ENCODE assay signal across 1 cellular context in the genomic region with DNA sequence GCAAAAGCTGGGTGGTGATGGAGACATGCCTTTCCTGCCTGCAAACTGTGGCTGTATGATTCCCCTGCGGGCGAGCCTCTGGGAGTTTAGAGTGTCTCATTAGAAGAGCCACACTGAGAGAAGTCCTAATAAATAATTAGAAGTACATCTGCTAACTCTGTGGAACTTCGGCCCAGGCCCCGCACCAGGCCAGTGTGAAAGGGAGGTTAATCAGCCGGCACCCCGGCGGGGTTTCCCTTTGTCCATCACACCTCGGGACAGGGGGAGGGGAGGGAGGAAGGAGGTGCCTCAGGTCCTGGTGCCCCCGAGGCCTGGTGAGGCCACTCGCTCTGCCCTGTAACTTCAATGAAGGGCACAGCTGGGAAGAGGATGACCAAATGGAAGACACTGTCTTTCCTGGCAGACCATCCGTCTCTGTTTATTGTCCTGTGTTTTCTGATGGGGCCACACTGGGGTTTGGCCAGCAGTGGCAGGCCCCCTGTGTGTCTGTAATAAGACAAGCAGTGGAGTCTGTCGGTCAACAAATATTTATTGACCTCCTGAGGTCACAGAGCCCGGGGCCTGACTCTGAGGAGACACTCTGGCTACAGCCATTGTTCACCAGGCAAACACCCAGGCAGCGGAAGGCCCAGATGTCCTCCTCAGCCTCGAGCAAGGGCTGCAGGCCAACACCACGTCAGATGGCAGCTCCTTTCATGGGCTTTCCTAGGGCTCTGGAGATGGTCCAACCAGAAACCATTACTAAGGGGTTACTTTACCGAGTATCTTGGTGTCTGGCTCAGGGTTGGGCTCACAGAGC.
A peak's percentile ranks its signal among the peaks of the same experiment; 100 is the strongest.
TF ChIP-seq lines count a peak whose summit lies in the region.

No MANE protein-coding gene starts in this region.

TF ChIP-seq in HepG2, 621 proteins besides CTCF, POLR2A, EP300 and RAD21 (continued from another document and continues in another):
- TF ChIP-seq, protein P1, sequence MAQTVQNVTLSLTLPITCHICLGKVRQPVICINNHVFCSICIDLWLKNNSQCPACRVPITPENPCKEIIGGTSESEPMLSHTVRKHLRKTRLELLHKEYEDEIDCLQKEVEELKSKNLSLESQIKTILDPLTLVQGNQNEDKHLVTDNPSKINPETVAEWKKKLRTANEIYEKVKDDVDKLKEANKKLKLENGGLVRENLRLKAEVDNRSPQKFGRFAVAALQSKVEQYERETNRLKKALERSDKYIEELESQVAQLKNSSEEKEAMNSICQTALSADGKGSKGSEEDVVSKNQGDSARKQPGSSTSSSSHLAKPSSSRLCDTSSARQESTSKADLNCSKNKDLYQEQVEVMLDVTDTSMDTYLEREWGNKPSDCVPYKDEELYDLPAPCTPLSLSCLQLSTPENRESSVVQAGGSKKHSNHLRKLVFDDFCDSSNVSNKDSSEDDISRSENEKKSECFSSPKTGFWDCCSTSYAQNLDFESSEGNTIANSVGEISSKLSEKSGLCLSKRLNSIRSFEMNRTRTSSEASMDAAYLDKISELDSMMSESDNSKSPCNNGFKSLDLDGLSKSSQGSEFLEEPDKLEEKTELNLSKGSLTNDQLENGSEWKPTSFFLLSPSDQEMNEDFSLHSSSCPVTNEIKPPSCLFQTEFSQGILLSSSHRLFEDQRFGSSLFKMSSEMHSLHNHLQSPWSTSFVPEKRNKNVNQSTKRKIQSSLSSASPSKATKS (CRISPR knock-in tag; IDR thresholded peaks at IDR 0.05), result no peak
- TF ChIP-seq, protein P2, sequence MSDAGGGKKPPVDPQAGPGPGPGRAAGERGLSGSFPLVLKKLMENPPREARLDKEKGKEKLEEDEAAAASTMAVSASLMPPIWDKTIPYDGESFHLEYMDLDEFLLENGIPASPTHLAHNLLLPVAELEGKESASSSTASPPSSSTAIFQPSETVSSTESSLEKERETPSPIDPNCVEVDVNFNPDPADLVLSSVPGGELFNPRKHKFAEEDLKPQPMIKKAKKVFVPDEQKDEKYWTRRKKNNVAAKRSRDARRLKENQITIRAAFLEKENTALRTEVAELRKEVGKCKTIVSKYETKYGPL (CRISPR knock-in tag; IDR thresholded peaks at IDR 0.05), result no peak
- TF ChIP-seq, protein P3, sequence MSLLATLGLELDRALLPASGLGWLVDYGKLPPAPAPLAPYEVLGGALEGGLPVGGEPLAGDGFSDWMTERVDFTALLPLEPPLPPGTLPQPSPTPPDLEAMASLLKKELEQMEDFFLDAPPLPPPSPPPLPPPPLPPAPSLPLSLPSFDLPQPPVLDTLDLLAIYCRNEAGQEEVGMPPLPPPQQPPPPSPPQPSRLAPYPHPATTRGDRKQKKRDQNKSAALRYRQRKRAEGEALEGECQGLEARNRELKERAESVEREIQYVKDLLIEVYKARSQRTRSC (CRISPR knock-in tag; IDR thresholded peaks at IDR 0.05; ENCODE audit: low read depth), result no peak
- TF ChIP-seq, protein P4, sequence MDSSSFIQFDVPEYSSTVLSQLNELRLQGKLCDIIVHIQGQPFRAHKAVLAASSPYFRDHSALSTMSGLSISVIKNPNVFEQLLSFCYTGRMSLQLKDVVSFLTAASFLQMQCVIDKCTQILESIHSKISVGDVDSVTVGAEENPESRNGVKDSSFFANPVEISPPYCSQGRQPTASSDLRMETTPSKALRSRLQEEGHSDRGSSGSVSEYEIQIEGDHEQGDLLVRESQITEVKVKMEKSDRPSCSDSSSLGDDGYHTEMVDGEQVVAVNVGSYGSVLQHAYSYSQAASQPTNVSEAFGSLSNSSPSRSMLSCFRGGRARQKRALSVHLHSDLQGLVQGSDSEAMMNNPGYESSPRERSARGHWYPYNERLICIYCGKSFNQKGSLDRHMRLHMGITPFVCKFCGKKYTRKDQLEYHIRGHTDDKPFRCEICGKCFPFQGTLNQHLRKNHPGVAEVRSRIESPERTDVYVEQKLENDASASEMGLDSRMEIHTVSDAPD (CRISPR knock-in tag; IDR thresholded peaks at IDR 0.05), result no peak; the same call in 1 of the 2 replicates
- TF ChIP-seq, protein P5, sequence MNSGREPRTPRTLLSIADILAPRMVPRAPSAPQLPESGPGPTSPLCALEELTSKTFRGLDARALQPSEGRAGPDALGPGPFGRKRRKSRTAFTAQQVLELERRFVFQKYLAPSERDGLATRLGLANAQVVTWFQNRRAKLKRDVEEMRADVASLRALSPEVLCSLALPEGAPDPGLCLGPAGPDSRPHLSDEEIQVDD (CRISPR knock-in tag; IDR thresholded peaks at IDR 0.05; ENCODE audit: borderline replicate concordance), result no peak
- no peak for TF ChIP-seq TSC22D2 (CRISPR knock-in tag; IDR thresholded peaks at IDR 0.05; ENCODE audit: borderline replicate concordance)
- no peak for TF ChIP-seq KLF12 (CRISPR knock-in tag; IDR thresholded peaks at IDR 0.05; ENCODE audit: borderline replicate concordance)
- TF ChIP-seq JARID2 (CRISPR knock-in tag; IDR thresholded peaks at IDR 0.05; ENCODE audit: insufficient replicate concordance), result no peak
- no peak for TF ChIP-seq KAT2B (IDR thresholded peaks at IDR 0.05; ENCODE audit: borderline replicate concordance, low read depth, low read length)
- TF ChIP-seq ZMYM4 (CRISPR knock-in tag; IDR thresholded peaks at IDR 0.05), result peak; percentile 49; the same call in 1 of the 2 replicates
- no peak for TF ChIP-seq EED (CRISPR knock-in tag; IDR thresholded peaks at IDR 0.05)
- TF ChIP-seq ZNF33B (CRISPR knock-in tag; IDR thresholded peaks at IDR 0.05), result no peak
- TF ChIP-seq ZNF563 (CRISPR knock-in tag; IDR thresholded peaks at IDR 0.05), result 0 out of 2 replicates have a peak, but pooled peaks have one; percentile 24
- no peak for TF ChIP-seq ZNF329 (CRISPR knock-in tag; IDR thresholded peaks at IDR 0.05; ENCODE audit: low read depth)
- no peak for TF ChIP-seq CREB1 (IDR thresholded peaks at IDR 0.05)
- TF ChIP-seq CREB1 (CRISPR knock-in tag; IDR thresholded peaks at IDR 0.05), result peak; percentile 35; the same call in 1 of the 2 replicates
- no peak for TF ChIP-seq DPF2 (CRISPR knock-in tag; IDR thresholded peaks at IDR 0.05; ENCODE audit: borderline replicate concordance, low read depth)
- no peak for TF ChIP-seq ATF1 (CRISPR knock-in tag; IDR thresholded peaks at IDR 0.05)
- TF ChIP-seq, protein P6, sequence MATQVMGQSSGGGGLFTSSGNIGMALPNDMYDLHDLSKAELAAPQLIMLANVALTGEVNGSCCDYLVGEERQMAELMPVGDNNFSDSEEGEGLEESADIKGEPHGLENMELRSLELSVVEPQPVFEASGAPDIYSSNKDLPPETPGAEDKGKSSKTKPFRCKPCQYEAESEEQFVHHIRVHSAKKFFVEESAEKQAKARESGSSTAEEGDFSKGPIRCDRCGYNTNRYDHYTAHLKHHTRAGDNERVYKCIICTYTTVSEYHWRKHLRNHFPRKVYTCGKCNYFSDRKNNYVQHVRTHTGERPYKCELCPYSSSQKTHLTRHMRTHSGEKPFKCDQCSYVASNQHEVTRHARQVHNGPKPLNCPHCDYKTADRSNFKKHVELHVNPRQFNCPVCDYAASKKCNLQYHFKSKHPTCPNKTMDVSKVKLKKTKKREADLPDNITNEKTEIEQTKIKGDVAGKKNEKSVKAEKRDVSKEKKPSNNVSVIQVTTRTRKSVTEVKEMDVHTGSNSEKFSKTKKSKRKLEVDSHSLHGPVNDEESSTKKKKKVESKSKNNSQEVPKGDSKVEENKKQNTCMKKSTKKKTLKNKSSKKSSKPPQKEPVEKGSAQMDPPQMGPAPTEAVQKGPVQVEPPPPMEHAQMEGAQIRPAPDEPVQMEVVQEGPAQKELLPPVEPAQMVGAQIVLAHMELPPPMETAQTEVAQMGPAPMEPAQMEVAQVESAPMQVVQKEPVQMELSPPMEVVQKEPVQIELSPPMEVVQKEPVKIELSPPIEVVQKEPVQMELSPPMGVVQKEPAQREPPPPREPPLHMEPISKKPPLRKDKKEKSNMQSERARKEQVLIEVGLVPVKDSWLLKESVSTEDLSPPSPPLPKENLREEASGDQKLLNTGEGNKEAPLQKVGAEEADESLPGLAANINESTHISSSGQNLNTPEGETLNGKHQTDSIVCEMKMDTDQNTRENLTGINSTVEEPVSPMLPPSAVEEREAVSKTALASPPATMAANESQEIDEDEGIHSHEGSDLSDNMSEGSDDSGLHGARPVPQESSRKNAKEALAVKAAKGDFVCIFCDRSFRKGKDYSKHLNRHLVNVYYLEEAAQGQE (IDR thresholded peaks at IDR 0.05; ENCODE audit: borderline replicate concordance in 1 of 2, low read depth in 1 of 2, low read length in 2 of 2), result no peak
- TF ChIP-seq, protein P7, sequence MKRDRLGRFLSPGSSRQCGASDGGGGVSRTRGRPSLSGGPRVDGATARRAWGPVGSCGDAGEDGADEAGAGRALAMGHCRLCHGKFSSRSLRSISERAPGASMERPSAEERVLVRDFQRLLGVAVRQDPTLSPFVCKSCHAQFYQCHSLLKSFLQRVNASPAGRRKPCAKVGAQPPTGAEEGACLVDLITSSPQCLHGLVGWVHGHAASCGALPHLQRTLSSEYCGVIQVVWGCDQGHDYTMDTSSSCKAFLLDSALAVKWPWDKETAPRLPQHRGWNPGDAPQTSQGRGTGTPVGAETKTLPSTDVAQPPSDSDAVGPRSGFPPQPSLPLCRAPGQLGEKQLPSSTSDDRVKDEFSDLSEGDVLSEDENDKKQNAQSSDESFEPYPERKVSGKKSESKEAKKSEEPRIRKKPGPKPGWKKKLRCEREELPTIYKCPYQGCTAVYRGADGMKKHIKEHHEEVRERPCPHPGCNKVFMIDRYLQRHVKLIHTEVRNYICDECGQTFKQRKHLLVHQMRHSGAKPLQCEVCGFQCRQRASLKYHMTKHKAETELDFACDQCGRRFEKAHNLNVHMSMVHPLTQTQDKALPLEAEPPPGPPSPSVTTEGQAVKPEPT (CRISPR knock-in tag; IDR thresholded peaks at IDR 0.05; ENCODE audit: low read depth), result no peak
- peak; percentile 94 for TF ChIP-seq GATAD2A (CRISPR knock-in tag; IDR thresholded peaks at IDR 0.05)
- peak; percentile 58 for TF ChIP-seq ZNF768 (CRISPR knock-in tag; IDR thresholded peaks at IDR 0.05)
- TF ChIP-seq ZFY (CRISPR knock-in tag; IDR thresholded peaks at IDR 0.05), result peak; percentile 88
- TF ChIP-seq BRD4 (CRISPR knock-in tag; IDR thresholded peaks at IDR 0.05), result peak; percentile 56; the same call in 1 of the 2 replicates
- no peak for TF ChIP-seq ZNF225 (CRISPR knock-in tag; IDR thresholded peaks at IDR 0.05)
- TF ChIP-seq ZFP62 (CRISPR knock-in tag; IDR thresholded peaks at IDR 0.05), result no peak
- no peak for TF ChIP-seq MTA3 (CRISPR knock-in tag; IDR thresholded peaks at IDR 0.05)
- peak; percentile 82 for TF ChIP-seq NR2C2 (CRISPR knock-in tag; IDR thresholded peaks at IDR 0.05; ENCODE audit: borderline replicate concordance)
- no peak for TF ChIP-seq CBX1 (IDR thresholded peaks at IDR 0.05; ENCODE audit: low read depth)
- no peak for TF ChIP-seq PAX8 (CRISPR knock-in tag; IDR thresholded peaks at IDR 0.05; ENCODE audit: borderline replicate concordance)
- TF ChIP-seq ZBTB20 (CRISPR knock-in tag; IDR thresholded peaks at IDR 0.05; ENCODE audit: borderline replicate concordance, low read depth), result no peak
- no peak for TF ChIP-seq RBM22 (optimal IDR thresholded peaks at IDR 0.05; ENCODE audit: low read length)
- TF ChIP-seq ELF3 (CRISPR knock-in tag; IDR thresholded peaks at IDR 0.05), result peak; percentile 24; the same call in 1 of the 2 replicates
- TF ChIP-seq RBFOX2 (IDR thresholded peaks at IDR 0.05; ENCODE audit: low read depth, low read length), result no peak
- TF ChIP-seq KLF15 (CRISPR knock-in tag; IDR thresholded peaks at IDR 0.05; ENCODE audit: borderline replicate concordance), result no peak
- 0 out of 2 replicates have a peak, but pooled peaks have one; percentile 38 for TF ChIP-seq ZNF274 (CRISPR knock-in tag; IDR thresholded peaks at IDR 0.05)
- TF ChIP-seq ATF7-NPFF (CRISPR knock-in tag; IDR thresholded peaks at IDR 0.05; ENCODE audit: low read depth), result 0 out of 2 replicates have a peak, but pooled peaks have one; percentile 31
- no peak for TF ChIP-seq ZNF629 (CRISPR knock-in tag; conservative IDR thresholded peaks at IDR 0.05)
- no peak for TF ChIP-seq ZFP36L2 (CRISPR knock-in tag; IDR thresholded peaks at IDR 0.05)
- TF ChIP-seq MIXL1 (CRISPR knock-in tag; IDR thresholded peaks at IDR 0.05), result no peak; the same call in 1 of the 2 replicates
- no peak for TF ChIP-seq ZNF713 (CRISPR knock-in tag; IDR thresholded peaks at IDR 0.05)
- TF ChIP-seq, protein P8, sequence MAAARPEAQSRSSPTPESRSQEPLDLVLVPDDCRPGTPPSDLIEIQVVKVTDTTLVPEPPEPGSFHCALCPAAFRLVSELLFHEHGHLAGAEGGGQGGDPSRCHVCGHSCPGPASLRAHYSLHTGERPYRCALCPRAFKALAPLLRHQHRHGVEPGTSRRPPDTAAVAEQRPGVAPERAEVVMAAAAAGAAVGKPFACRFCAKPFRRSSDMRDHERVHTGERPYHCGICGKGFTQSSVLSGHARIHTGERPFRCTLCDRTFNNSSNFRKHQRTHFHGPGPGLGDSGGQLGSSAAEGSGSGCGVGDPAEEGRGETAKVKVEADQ (CRISPR knock-in tag; IDR thresholded peaks at IDR 0.05; ENCODE audit: borderline replicate concordance), result 0 out of 2 replicates have a peak, but pooled peaks have one; percentile 76
- TF ChIP-seq, protein P9, sequence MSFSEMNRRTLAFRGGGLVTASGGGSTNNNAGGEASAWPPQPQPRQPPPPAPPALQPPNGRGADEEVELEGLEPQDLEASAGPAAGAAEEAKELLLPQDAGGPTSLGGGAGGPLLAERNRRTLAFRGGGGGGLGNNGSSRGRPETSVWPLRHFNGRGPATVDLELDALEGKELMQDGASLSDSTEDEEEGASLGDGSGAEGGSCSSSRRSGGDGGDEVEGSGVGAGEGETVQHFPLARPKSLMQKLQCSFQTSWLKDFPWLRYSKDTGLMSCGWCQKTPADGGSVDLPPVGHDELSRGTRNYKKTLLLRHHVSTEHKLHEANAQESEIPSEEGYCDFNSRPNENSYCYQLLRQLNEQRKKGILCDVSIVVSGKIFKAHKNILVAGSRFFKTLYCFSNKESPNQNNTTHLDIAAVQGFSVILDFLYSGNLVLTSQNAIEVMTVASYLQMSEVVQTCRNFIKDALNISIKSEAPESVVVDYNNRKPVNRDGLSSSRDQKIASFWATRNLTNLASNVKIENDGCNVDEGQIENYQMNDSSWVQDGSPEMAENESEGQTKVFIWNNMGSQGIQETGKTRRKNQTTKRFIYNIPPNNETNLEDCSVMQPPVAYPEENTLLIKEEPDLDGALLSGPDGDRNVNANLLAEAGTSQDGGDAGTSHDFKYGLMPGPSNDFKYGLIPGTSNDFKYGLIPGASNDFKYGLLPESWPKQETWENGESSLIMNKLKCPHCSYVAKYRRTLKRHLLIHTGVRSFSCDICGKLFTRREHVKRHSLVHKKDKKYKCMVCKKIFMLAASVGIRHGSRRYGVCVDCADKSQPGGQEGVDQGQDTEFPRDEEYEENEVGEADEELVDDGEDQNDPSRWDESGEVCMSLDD (CRISPR knock-in tag; IDR thresholded peaks at IDR 0.05; ENCODE audit: borderline replicate concordance), result no peak
- no peak for TF ChIP-seq ZNF776 (CRISPR knock-in tag; IDR thresholded peaks at IDR 0.05)
- no peak for TF ChIP-seq SP5 (CRISPR knock-in tag; IDR thresholded peaks at IDR 0.05; ENCODE audit: borderline replicate concordance, low read depth)
- TF ChIP-seq ZKSCAN8 (CRISPR knock-in tag; IDR thresholded peaks at IDR 0.05; ENCODE audit: borderline replicate concordance), result 0 out of 2 replicates have a peak, but pooled peaks have one; percentile 23
- no peak for TF ChIP-seq ZKSCAN5 (CRISPR knock-in tag; IDR thresholded peaks at IDR 0.05)
- no peak for TF ChIP-seq HNRNPUL1 (IDR thresholded peaks at IDR 0.05; ENCODE audit: low read depth, low read length)
- no peak for TF ChIP-seq ZNF17 (CRISPR knock-in tag; IDR thresholded peaks at IDR 0.05)
